In the genomic region with DNA sequence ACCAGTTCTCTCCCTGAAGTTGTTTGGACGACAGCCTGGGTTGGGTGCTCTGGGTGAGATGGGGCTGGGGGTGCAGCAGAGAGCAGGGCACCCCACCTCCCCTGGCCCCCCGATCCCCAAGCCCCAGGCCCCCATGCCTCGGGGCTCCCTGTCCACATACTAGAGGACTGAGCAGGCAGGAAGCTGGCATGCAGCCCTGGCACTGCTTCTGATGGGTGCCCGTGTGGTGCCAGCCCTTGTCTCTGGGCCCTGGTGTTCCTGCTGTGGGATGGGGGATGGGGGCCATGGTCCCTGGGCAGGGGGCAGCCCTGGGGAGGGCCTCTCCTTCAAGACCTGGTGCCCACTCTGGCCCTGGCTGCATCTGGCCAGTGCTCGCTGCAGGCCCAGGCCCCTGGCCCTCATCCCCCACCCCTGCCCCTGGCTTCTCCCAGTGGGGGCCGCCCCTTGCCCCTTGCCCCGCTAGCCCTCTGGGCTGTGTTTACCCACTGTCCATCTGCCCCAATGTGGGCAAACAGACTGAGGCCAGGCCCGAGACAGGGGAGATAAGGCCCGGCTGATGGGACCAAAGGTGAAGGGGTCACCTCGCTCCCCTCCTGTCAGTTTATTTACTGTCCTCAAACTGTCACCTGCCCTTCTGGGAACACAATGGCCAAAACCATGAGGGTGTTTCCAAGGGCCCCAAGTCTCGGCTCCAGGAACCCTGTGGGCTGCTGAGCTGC, we compare ENCODE assay signal across 1 cellular context.
TF ChIP-seq lines count a peak whose summit lies in the region.

No MANE protein-coding gene starts in this region.

TF ChIP-seq in HepG2, 621 proteins besides CTCF, POLR2A, EP300 and RAD21 (continued from another document and continues in another):
- TF ChIP-seq TERF1 (CRISPR knock-in tag; IDR thresholded peaks at IDR 0.05) (no peak), REXO4 (CRISPR knock-in tag; IDR thresholded peaks at IDR 0.05; ENCODE audit: borderline replicate concordance) (no peak), ZNF777 (CRISPR knock-in tag; IDR thresholded peaks at IDR 0.05) (no peak), NKX3-1 (CRISPR knock-in tag; IDR thresholded peaks at IDR 0.05) (peak; percentile 77; the same call in 1 of the 2 replicates), MAFG (CRISPR knock-in tag; IDR thresholded peaks at IDR 0.05) (no peak), CHD4 (IDR thresholded peaks at IDR 0.05; ENCODE audit: borderline replicate concordance, low read length) (no peak), DNMT1 (CRISPR knock-in tag; IDR thresholded peaks at IDR 0.05) (no peak), ZNF18 (CRISPR knock-in tag; IDR thresholded peaks at IDR 0.05; ENCODE audit: insufficient replicate concordance) (no peak), ZBTB38 (CRISPR knock-in tag; IDR thresholded peaks at IDR 0.05) (no peak), ELF3 (CRISPR knock-in tag; IDR thresholded peaks at IDR 0.05) (0 out of 2 replicates have a peak, but pooled peaks have one; percentile 32), NCOA1 (CRISPR knock-in tag; IDR thresholded peaks at IDR 0.05) (no peak), ZNF441 (CRISPR knock-in tag; IDR thresholded peaks at IDR 0.05; ENCODE audit: borderline replicate concordance) (no peak), CBX2 (IDR thresholded peaks at IDR 0.05; ENCODE audit: low read depth, low read length) (no peak), CBX2 (CRISPR knock-in tag; IDR thresholded peaks at IDR 0.05; ENCODE audit: low read depth) (no peak), MYNN (CRISPR knock-in tag; IDR thresholded peaks at IDR 0.05; ENCODE audit: low read depth) (no peak), HMGA1 (CRISPR knock-in tag; conservative IDR thresholded peaks at IDR 0.05) (no peak), ZXDC (CRISPR knock-in tag; IDR thresholded peaks at IDR 0.05) (no peak), ZNF670 (CRISPR knock-in tag; IDR thresholded peaks at IDR 0.05; ENCODE audit: borderline replicate concordance) (peak; percentile 45; the same call in 1 of the 2 replicates), KLF9 (CRISPR knock-in tag; IDR thresholded peaks at IDR 0.05; ENCODE audit: low read depth) (no peak), ATF1 (CRISPR knock-in tag; IDR thresholded peaks at IDR 0.05) (no peak), TSC22D2 (CRISPR knock-in tag; IDR thresholded peaks at IDR 0.05; ENCODE audit: borderline replicate concordance) (no peak), ZNF230 (CRISPR knock-in tag; IDR thresholded peaks at IDR 0.05) (peak; percentile 62; the same call in 1 of the 2 replicates), ZC3H13 (CRISPR knock-in tag; IDR thresholded peaks at IDR 0.05) (no peak), RARA (CRISPR knock-in tag; IDR thresholded peaks at IDR 0.05) (peak; percentile 90), GLMP (CRISPR knock-in tag; IDR thresholded peaks at IDR 0.05; ENCODE audit: borderline replicate concordance) (no peak), ZEB1 (IDR thresholded peaks at IDR 0.05; ENCODE audit: insufficient replicate concordance, low read depth) (no peak), SMARCC2 (IDR thresholded peaks at IDR 0.05) (no peak), ZNF432 (CRISPR knock-in tag; IDR thresholded peaks at IDR 0.05; ENCODE audit: borderline replicate concordance) (no peak), SATB2 (CRISPR knock-in tag; IDR thresholded peaks at IDR 0.05) (no peak), ZNF121 (CRISPR knock-in tag; IDR thresholded peaks at IDR 0.05) (peak; percentile 45; the same call in 1 of the 2 replicates), THAP7 (CRISPR knock-in tag; IDR thresholded peaks at IDR 0.05) (no peak), NR2F6 (IDR thresholded peaks at IDR 0.05) (peak; percentile 99), NR2F6 (CRISPR knock-in tag; IDR thresholded peaks at IDR 0.05) (peak; percentile 99), ZBTB37 (CRISPR knock-in tag; IDR thresholded peaks at IDR 0.05) (no peak), ZNF382 (CRISPR knock-in tag; IDR thresholded peaks at IDR 0.05; ENCODE audit: borderline replicate concordance) (no peak), ZNF788 (CRISPR knock-in tag; IDR thresholded peaks at IDR 0.05; ENCODE audit: borderline replicate concordance) (peak; percentile 76; the same call in 1 of the 2 replicates), SOX13 (IDR thresholded peaks at IDR 0.05) (peak; percentile 73; the same call in 1 of the 2 replicates), SOX13 (CRISPR knock-in tag; conservative IDR thresholded peaks at IDR 0.05 in 1 of 2, IDR thresholded peaks at IDR 0.05 in 1 of 2) (peak in 1 of 2 experiments; percentile 88; a peak in 2 of 4 replicates), ZNF12 (CRISPR knock-in tag; IDR thresholded peaks at IDR 0.05) (no peak)
- TF ChIP-seq, protein P1, sequence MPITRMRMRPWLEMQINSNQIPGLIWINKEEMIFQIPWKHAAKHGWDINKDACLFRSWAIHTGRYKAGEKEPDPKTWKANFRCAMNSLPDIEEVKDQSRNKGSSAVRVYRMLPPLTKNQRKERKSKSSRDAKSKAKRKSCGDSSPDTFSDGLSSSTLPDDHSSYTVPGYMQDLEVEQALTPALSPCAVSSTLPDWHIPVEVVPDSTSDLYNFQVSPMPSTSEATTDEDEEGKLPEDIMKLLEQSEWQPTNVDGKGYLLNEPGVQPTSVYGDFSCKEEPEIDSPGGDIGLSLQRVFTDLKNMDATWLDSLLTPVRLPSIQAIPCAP (CRISPR knock-in tag; IDR thresholded peaks at IDR 0.05; ENCODE audit: low read depth): no peak
- TF ChIP-seq, protein P2, sequence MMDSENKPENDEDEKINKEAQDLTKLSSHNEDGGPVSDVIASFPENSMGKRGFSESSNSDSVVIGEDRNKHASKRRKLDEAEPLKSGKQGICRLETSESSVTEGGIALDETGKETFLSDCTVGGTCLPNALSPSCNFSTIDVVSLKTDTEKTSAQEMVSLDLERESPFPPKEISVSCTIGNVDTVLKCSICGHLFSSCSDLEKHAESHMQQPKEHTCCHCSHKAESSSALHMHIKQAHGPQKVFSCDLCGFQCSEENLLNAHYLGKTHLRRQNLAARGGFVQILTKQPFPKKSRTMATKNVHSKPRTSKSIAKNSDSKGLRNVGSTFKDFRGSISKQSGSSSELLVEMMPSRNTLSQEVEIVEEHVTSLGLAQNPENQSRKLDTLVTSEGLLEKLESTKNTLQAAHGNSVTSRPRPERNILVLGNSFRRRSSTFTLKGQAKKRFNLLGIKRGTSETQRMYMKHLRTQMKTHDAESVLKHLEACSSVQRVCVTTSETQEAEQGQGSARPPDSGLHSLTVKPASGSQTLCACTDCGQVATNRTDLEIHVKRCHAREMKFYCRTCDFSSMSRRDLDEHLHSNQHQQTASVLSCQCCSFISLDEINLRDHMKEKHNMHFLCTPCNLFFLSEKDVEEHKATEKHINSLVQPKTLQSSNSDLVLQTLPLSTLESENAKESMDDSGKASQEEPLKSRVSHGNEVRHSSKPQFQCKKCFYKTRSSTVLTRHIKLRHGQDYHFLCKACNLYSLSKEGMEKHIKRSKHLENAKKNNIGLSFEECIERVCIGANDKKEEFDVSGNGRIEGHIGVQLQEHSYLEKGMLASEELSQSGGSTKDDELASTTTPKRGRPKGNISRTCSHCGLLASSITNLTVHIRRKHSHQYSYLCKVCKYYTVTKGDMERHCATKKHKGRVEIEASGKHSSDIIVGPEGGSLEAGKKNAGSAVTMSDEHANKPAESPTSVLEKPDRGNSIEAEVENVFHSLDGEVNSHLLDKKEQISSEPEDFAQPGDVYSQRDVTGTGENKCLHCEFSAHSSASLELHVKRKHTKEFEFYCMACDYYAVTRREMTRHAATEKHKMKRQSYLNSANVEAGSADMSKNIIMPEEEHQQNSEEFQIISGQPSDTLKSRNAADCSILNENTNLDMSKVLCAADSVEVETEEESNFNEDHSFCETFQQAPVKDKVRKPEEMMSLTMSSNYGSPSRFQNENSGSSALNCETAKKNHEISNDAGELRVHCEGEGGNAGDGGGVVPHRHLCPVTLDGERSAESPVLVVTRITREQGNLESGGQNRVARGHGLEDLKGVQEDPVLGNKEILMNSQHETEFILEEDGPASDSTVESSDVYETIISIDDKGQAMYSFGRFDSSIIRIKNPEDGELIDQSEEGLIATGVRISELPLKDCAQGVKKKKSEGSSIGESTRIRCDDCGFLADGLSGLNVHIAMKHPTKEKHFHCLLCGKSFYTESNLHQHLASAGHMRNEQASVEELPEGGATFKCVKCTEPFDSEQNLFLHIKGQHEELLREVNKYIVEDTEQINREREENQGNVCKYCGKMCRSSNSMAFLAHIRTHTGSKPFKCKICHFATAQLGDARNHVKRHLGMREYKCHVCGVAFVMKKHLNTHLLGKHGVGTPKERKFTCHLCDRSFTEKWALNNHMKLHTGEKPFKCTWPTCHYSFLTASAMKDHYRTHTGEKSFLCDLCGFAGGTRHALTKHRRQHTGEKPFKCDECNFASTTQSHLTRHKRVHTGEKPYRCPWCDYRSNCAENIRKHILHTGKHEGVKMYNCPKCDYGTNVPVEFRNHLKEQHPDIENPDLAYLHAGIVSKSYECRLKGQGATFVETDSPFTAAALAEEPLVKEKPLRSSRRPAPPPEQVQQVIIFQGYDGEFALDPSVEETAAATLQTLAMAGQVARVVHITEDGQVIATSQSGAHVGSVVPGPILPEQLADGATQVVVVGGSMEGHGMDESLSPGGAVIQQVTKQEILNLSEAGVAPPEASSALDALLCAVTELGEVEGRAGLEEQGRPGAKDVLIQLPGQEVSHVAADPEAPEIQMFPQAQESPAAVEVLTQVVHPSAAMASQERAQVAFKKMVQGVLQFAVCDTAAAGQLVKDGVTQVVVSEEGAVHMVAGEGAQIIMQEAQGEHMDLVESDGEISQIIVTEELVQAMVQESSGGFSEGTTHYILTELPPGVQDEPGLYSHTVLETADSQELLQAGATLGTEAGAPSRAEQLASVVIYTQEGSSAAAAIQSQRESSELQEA (CRISPR knock-in tag; IDR thresholded peaks at IDR 0.05; ENCODE audit: not compliant biosample characterization): no peak
